ENCODE assay signal across 14 cellular contexts in the genomic region with DNA sequence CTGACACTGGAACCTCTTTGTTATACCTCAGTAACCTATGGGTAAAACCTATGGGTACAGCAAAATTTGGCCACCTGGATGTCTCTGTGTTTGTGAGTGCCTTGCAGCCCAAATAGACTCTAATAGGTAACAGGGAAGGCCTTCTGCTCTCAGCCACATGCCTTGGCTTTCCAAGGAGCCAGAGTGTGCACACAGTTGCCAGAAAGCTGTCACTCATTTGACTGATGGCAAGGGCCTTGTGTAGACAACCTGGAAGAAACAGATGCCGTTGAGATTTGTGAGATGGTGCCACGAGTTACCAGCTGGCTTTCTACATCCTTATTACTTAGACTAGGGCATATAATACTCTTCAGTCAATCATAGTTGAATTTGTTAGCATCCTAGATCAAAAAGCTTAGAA.
DNase-seq lines count a peak whose midpoint lies in the region; ATAC-seq, FAIRE-seq and TF ChIP-seq lines count a peak whose summit lies in the region.
"Had no signal": no experiment of that assay in that cellular context is flagged by ENCODE, and none has a peak within 500 bp of the region (broad histone marks: within the 10 kb centered on the region; RNA-seq: fewer than 3 reads in every experiment).

No MANE protein-coding gene starts in this region.

- H3K9me3 ChIP-seq in right atrium auricular region (no peaks in the 10 kb centered on the region), right lobe of liver (no peaks in the 10 kb centered on the region)

- H3K36me3 ChIP-seq in right atrium auricular region (no peaks in the 10 kb centered on the region), right lobe of liver (no peaks in the 10 kb centered on the region)

- FAIRE-seq in HTR-8/SVneo (lab: Jason Lieb, UNC), result no peak
- FAIRE-seq: A204.1 had no signal

- intact Hi-C loops in Right ventricle myocardium superior (cut with DNase I), result no loop called here
- intact Hi-C loops in right lobe of liver (cut with DNase I), result no loop called here

- H3K4me1 ChIP-seq in right atrium auricular region, result no peaks in the 10 kb centered on the region
- H3K4me1 ChIP-seq in right lobe of liver, result no peaks in the 10 kb centered on the region

- WGBS in right lobe of liver (ENCODE audit: insufficient coverage, low coverage, low lambda C conversion rate, missing lambda C conversion rate), result 11% methylated on average over 2 of the region's 2 CpGs

- H3K4me3 ChIP-seq in right atrium auricular region (no peak overlapping the region), right lobe of liver (no peak overlapping the region)

- H3K27me3 ChIP-seq in right atrium auricular region (no peaks in the 10 kb centered on the region), right lobe of liver (no peaks in the 10 kb centered on the region)

- TF ChIP-seq POLR2A in right lobe of liver (IDR thresholded peaks at IDR 0.05), result no peak

- ATAC-seq in Right ventricle myocardium superior (ENCODE audit: poor library complexity) (no peak), right lobe of liver (no peak)
- ATAC-seq: Right ventricle myocardium inferior had no signal

- TF ChIP-seq CTCF in right atrium auricular region (IDR thresholded peaks at IDR 0.05), result no peak
- TF ChIP-seq CTCF in right lobe of liver (IDR thresholded peaks at IDR 0.05), result no peak

- no peak overlapping the region for H3K27ac ChIP-seq in right atrium auricular region
- H3K27ac ChIP-seq in right lobe of liver, result no peak overlapping the region

- peak; percentile 16 for DNase-seq in right atrium auricular region (ENCODE audit: low spot score)
- no peak for DNase-seq in Right ventricle myocardium superior
- peak; percentile 55 to 89 for DNase-seq in NCI-H524 (lab: John Stamatoyannopoulos, UW)
- peak; percentile 36 for DNase-seq in pons (ENCODE audit: low spot score)
- no peak for DNase-seq in HTR-8/SVneo (ENCODE audit: insufficient read length, low spot score)
- no peak for DNase-seq in right lobe of liver
- DNase-seq in activated naive CD4-positive, alpha-beta T cell treated with anti-CD3 and anti-CD28 coated beads, Interleukin-2, amount 50 U/mL, for 16 hours, result no peak
- DNase-seq: EL, Kasumi-1, NCI-H1417, NCI-H187 treated with DMSO at 0.1 percent for 48 hours, NCI-H748 treated with DMSO at 0.1 percent for 48 hours had no signal

Comparison
In these comparisons a context has a peak if more than half of its experiments do, and no peak if none do; other contexts are left out.
1. DNase-seq: peak in right atrium auricular region (single experiment), NCI-H524 (2 of 2) and pons (single experiment); none in Right ventricle myocardium superior (single experiment), HTR-8/SVneo (single experiment), right lobe of liver (0 of 3) and activated naive CD4-positive, alpha-beta T cell treated with anti-CD3 and anti-CD28 coated beads, Interleukin-2, amount 50 U/mL, for 16 hours (single experiment).